In genomic region chr10:29766753-29767152, GRCh38 we compare ENCODE assay signal across 21 cellular contexts.
"Had no signal": no experiment of that assay in that cellular context is flagged by ENCODE, and none has a peak within 500 bp of the region (broad histone marks: within the 10 kb centered on the region; RNA-seq: fewer than 3 reads in every experiment).

No MANE protein-coding gene starts in this region.

- H3K4me3 Mint-ChIP-seq: natural killer cell; stimulated activated naive B cell treated with anti-CD40 and anti-IgM and Interleukin-4, amounts not matched to agents 10 μg/mL and 1 μg/mL and 100 μg/mL, for 72 hours; stimulated activated naive CD8-positive, alpha-beta T cell treated with anti-CD3 and anti-CD28 coated beads, Interleukin-15, Interleukin-2, amounts not matched to agents 100 ng/mL and 50 ng/mL, for 24 hours; type B pancreatic cell had no signal

- H3K27me3 ChIP-seq: heart right ventricle, left lung, neutrophil, pancreas, right lobe of liver had no signal

- H3K27me3 Mint-ChIP-seq: stimulated activated naive B cell treated with anti-CD40 and anti-IgM and Interleukin-4, amounts not matched to agents 10 μg/mL and 1 μg/mL and 100 μg/mL, for 72 hours; type B pancreatic cell had no signal

- H3K4me1 ChIP-seq: pancreas, spleen had no signal

- H3K9me3 ChIP-seq: heart right ventricle, left lung, neutrophil, pancreas, right lobe of liver, spleen, thoracic aorta had no signal

- H3K27ac Mint-ChIP-seq: natural killer cell; stimulated activated naive B cell treated with anti-CD40 and anti-IgM and Interleukin-4, amounts not matched to agents 10 μg/mL and 1 μg/mL and 100 μg/mL, for 72 hours; stimulated activated naive CD8-positive, alpha-beta T cell treated with anti-CD3 and anti-CD28 coated beads, Interleukin-15, Interleukin-2, amounts not matched to agents 100 ng/mL and 50 ng/mL, for 24 hours; type B pancreatic cell had no signal

- H3K9me3 Mint-ChIP-seq: natural killer cell; stimulated activated naive B cell treated with anti-CD40 and anti-IgM and Interleukin-4, amounts not matched to agents 10 μg/mL and 1 μg/mL and 100 μg/mL, for 72 hours; stimulated activated naive CD8-positive, alpha-beta T cell treated with anti-CD3 and anti-CD28 coated beads, Interleukin-15, Interleukin-2, amounts not matched to agents 100 ng/mL and 50 ng/mL, for 24 hours had no signal

- H3K27ac ChIP-seq: coronary artery, dorsolateral prefrontal cortex, heart right ventricle, left lung, neutrophil, pancreas, right lobe of liver, spleen, thoracic aorta had no signal

- ATAC-seq: left cardiac atrium; left lung; natural killer cell; pancreas; right lobe of liver; stimulated activated naive B cell treated with anti-CD40 and anti-IgM and Interleukin-4, amounts not matched to agents 10 μg/mL and 1 μg/mL and 100 μg/mL, for 72 hours had no signal

- H3K36me3 ChIP-seq: heart right ventricle, left lung, neutrophil, pancreas, right lobe of liver, spleen, thoracic aorta had no signal

- H3K36me3 Mint-ChIP-seq: natural killer cell; stimulated activated naive B cell treated with anti-CD40 and anti-IgM and Interleukin-4, amounts not matched to agents 10 μg/mL and 1 μg/mL and 100 μg/mL, for 72 hours; type B pancreatic cell had no signal

- H3K4me1 Mint-ChIP-seq: natural killer cell; stimulated activated naive B cell treated with anti-CD40 and anti-IgM and Interleukin-4, amounts not matched to agents 10 μg/mL and 1 μg/mL and 100 μg/mL, for 72 hours had no signal

- DNase-seq: dorsolateral prefrontal cortex; effector CD4-positive, alpha-beta T cell; foreskin melanocyte; glutamatergic neuron; heart right ventricle; hippocampal formation; left cardiac atrium; left lung; mesendoderm; midbrain; natural killer cell; pancreas; right lobe of liver; spleen; stimulated activated CD4-positive, alpha-beta T cell treated with anti-CD3 and anti-CD28 coated beads, Interleukin-2, amount 100 ng/mL, for 48 hours; stimulated activated naive B cell treated with anti-CD40 and anti-IgM and Interleukin-4, amounts not matched to agents 10 μg/mL and 1 μg/mL and 100 μg/mL, for 72 hours had no signal

- H3K4me3 ChIP-seq: coronary artery, dorsolateral prefrontal cortex, heart right ventricle, left lung, pancreas, right lobe of liver, spleen, thoracic aorta had no signal
